In genomic region chr3:178690571-178690970, GRCh38 we compare ENCODE assay signal across 13 cellular contexts.
"Had no signal": no experiment of that assay in that cellular context is flagged by ENCODE, and none has a peak within 500 bp of the region (broad histone marks: within the 10 kb centered on the region; RNA-seq: fewer than 3 reads in every experiment).

No MANE protein-coding gene starts in this region.

- FAIRE-seq: pancreas had no signal

- H3K27ac ChIP-seq: epithelial cell of prostate, pancreas, thoracic aorta, upper lobe of left lung had no signal

- H3K4me1 ChIP-seq: pancreas, upper lobe of left lung had no signal

- DNase-seq: activated CD4-positive, alpha-beta memory T cell treated with anti-CD3 and anti-CD28 coated beads, Interleukin-2, amount 10 ng/mL, durations not matched to agents 7 days and 5 days; activated CD4-positive, alpha-beta T cell treated with anti-CD3 and anti-CD28 coated beads for 36 hours; activated CD8-positive, alpha-beta memory T cell treated with anti-CD3 and anti-CD28 coated beads, Interleukin-2, amount 10 ng/mL, durations not matched to agents 7 days and 5 days; amniotic stem cell; caudate nucleus; immature natural killer cell; natural killer cell; pancreas; stimulated activated naive B cell treated with anti-CD40 and anti-IgM and Interleukin-4, amounts not matched to agents 10 μg/mL and 1 μg/mL and 100 μg/mL, for 72 hours; T-helper 2 cell; upper lobe of left lung had no signal

- H3K9me3 ChIP-seq: pancreas, thoracic aorta, upper lobe of left lung had no signal

- H3K36me3 ChIP-seq: pancreas, thoracic aorta, upper lobe of left lung had no signal

- H3K4me3 ChIP-seq: pancreas, thoracic aorta, upper lobe of left lung had no signal

- H3K27me3 ChIP-seq: pancreas, upper lobe of left lung had no signal

- ATAC-seq: activated CD4-positive, alpha-beta T cell treated with anti-CD3 and anti-CD28 coated beads for 36 hours; activated CD8-positive, alpha-beta memory T cell treated with anti-CD3 and anti-CD28 coated beads, Interleukin-2, amount 10 ng/mL, durations not matched to agents 7 days and 5 days; natural killer cell; pancreas; stimulated activated naive B cell treated with anti-CD40 and anti-IgM and Interleukin-4, amounts not matched to agents 10 μg/mL and 1 μg/mL and 100 μg/mL, for 72 hours had no signal
